In genomic region chr18:4040391-4041172, GRCh38 we compare ENCODE assay signal across 19 cellular contexts.
"Had no signal": no experiment of that assay in that cellular context is flagged by ENCODE, and none has a peak within 500 bp of the region (broad histone marks: within the 10 kb centered on the region; RNA-seq: fewer than 3 reads in every experiment).

No MANE protein-coding gene starts in this region.

- H3K27ac ChIP-seq: body of pancreas, skin epidermis had no signal

- DNase-seq: activated CD4-positive, alpha-beta T cell treated with anti-CD3 and anti-CD28 coated beads, Interleukin-2, amount 10 ng/mL, durations not matched to agents 24 days and 14 days; activated CD4-positive, CD25-positive, alpha-beta regulatory T cell; activated CD8-positive, alpha-beta memory T cell treated with anti-CD3 and anti-CD28 coated beads, Interleukin-2, amount 50 U/mL, for 48 hours; activated CD8-positive, alpha-beta T cell treated with anti-CD3 and anti-CD28 coated beads, Interleukin-2, amount 10 ng/mL, durations not matched to agents 7 days and 5 days; activated gamma-delta T cell treated with Interleukin-2 at 50 U/mL for 16 hours; amygdala; body of pancreas; cerebellar nuclear complex; effector memory CD4-positive, alpha-beta T cell; head of caudate nucleus; immature natural killer cell; mesendoderm; right cardiac atrium; stimulated activated CD4-positive, alpha-beta T cell treated with anti-CD3 and anti-CD28 coated beads, Interleukin-4, amount 100 ng/mL, for 4 hours; stimulated activated CD8-positive, alpha-beta memory T cell treated with anti-CD3 and anti-CD28 coated beads, Interleukin-4, amount 100 ng/mL, for 48 hours; stimulated activated naive CD4-positive, alpha-beta T cell treated with Interleukin-2 at 50 U/mL for 16 hours; substantia nigra; trophoblast cell had no signal

- H3K4me1 ChIP-seq: body of pancreas had no signal

- ATAC-seq: activated CD8-positive, alpha-beta T cell treated with anti-CD3 and anti-CD28 coated beads, Interleukin-2, amount 10 ng/mL, durations not matched to agents 7 days and 5 days; body of pancreas; right cardiac atrium had no signal

- H3K4me3 ChIP-seq: body of pancreas, skin epidermis had no signal

- H3K27me3 ChIP-seq: body of pancreas had no signal

- H3K9me3 ChIP-seq: body of pancreas had no signal
